ENCODE assay signal across 20 cellular contexts in the genomic region with DNA sequence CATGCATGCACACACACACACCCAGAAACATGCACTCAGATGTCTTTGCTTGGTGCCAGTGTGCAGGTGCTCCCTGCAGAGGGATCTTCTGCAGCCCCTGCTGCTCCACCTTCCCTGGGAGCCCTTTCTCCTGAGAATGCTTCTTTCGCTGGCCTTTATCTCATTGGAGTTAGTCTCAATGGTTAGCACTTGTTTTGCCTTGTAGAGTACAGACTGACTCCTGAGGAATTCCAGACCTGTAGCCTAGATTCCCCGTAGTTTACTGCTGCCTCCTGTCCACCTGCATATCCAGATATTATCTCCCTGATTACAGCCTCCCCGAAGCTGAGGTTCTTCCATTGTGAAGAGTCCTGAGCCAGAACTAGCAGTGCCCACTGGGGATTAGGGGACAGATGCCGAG. TPM values are rescaled to one million over a fixed set of nuclear protein-coding genes. Genes with fewer than 3 reads are reported as not detected.
DNase-seq lines count a peak whose midpoint lies in the region; ATAC-seq and TF ChIP-seq lines count a peak whose summit lies in the region.
"Had no signal": no experiment of that assay in that cellular context is flagged by ENCODE, and none has a peak within 500 bp of the region (broad histone marks: within the 10 kb centered on the region; RNA-seq: fewer than 3 reads in every experiment).

No MANE protein-coding gene starts in this region.

- H4K8ac ChIP-seq in trophoblast cell (ENCODE audit: low read depth, low read length): no peak overlapping the region

- H3K4me1 ChIP-seq in GM23338 (ENCODE audit: insufficient read depth) (peaks cover 9% of the 10 kb centered on the region), trophoblast cell (ENCODE audit: control insufficient read depth in 1 of 2, insufficient read depth in 2 of 2, low read length in 2 of 2) (no peaks in the 10 kb centered on the region)
- H3K4me1 ChIP-seq: A549, BE2C had no signal

- no peak overlapping the region for H2AK5ac ChIP-seq in trophoblast cell (ENCODE audit: low read length)

- no peak overlapping the region for H2BK120ac ChIP-seq in trophoblast cell (ENCODE audit: insufficient read depth, low read length, poor library complexity)

- TF ChIP-seq CTCF in GM23338 (conservative IDR thresholded peaks at IDR 0.05; ENCODE audit: low read depth in 2 of 2): no peak
- no peak for TF ChIP-seq CTCF in foreskin fibroblast (IDR thresholded peaks at IDR 0.05; ENCODE audit: low read depth, low read length)

- H3K27me3 Mint-ChIP-seq in GM23338 (ENCODE audit: insufficient read depth, low read depth, poor library complexity): peaks cover 2% of the 10 kb centered on the region

- DNase-seq in GM23338 (ENCODE audit: low spot score): no peak
- peak; percentile 79 for DNase-seq in islet precursor cell
- peak; percentile 8 to 66 for DNase-seq in trophoblast cell
- no peak for DNase-seq in foreskin fibroblast
- DNase-seq: 8988T; ACHN; AML-193; BE2C; CD4-positive, alpha-beta T cell; CD8-positive, alpha-beta memory T cell; DMS 273 treated with DMSO at 0.1 percent for 48 hours; DMS79; GOT3; H7; HCEC 1CT had no signal

- H4K12ac ChIP-seq in trophoblast cell (ENCODE audit: low read depth, low read length): no peak overlapping the region

- no peaks in the 10 kb centered on the region for H3K79me1 ChIP-seq in trophoblast cell (ENCODE audit: low read length)

- no peak overlapping the region for H3K27ac ChIP-seq in GM23338 (ENCODE audit: low read depth)
- H3K27ac ChIP-seq in trophoblast cell (ENCODE audit: low read depth, low read length): no peak overlapping the region
- H3K27ac ChIP-seq: A549; BLaER1 treated with 17β-estradiol and CSF1 and Interleukin-3, amounts not matched to agents 10 nM and 100 nM had no signal

- H3K4me1 Mint-ChIP-seq in GM23338: peaks cover 24% of the 10 kb centered on the region
- H3K4me1 Mint-ChIP-seq: CD14-positive monocyte; CD8-positive, alpha-beta memory T cell had no signal

- H3K9me3 Mint-ChIP-seq in GM23338: no peaks in the 10 kb centered on the region
- H3K9me3 Mint-ChIP-seq: CD4-positive, alpha-beta T cell; CD8-positive, alpha-beta memory T cell had no signal

- H3K36me3 Mint-ChIP-seq in GM23338 (ENCODE audit: low read depth): no peaks in the 10 kb centered on the region
- H3K36me3 Mint-ChIP-seq: CD14-positive monocyte; CD8-positive, alpha-beta memory T cell had no signal

- no peaks in the 10 kb centered on the region for H3K9me2 ChIP-seq in GM23338 (ENCODE audit: insufficient read depth)

- no peak overlapping the region for H3K4me3 Mint-ChIP-seq in GM23338
- H3K4me3 Mint-ChIP-seq: CD14-positive monocyte; CD4-positive, alpha-beta T cell; CD8-positive, alpha-beta memory T cell had no signal

- no peak overlapping the region for H3K23ac ChIP-seq in trophoblast cell (ENCODE audit: low read length)

- no peak overlapping the region for H2BK5ac ChIP-seq in trophoblast cell (ENCODE audit: low read depth, low read length, poor library complexity)

- no peak overlapping the region for H3K18ac ChIP-seq in trophoblast cell (ENCODE audit: low read length)

- H3K9ac ChIP-seq in trophoblast cell (ENCODE audit: low read length): no peak overlapping the region
- H3K9ac ChIP-seq: BLaER1 treated with 17β-estradiol and CSF1 and Interleukin-3, amounts not matched to agents 10 nM and 100 nM had no signal

- H3K36me3 ChIP-seq in GM23338 (ENCODE audit: insufficient read depth) (no peaks in the 10 kb centered on the region), trophoblast cell (ENCODE audit: control insufficient read depth in 1 of 2, insufficient read depth in 2 of 2, low read length in 2 of 2) (no peaks in the 10 kb centered on the region)
- H3K36me3 ChIP-seq: BE2C; BLaER1 treated with 17β-estradiol and CSF1 and Interleukin-3, amounts not matched to agents 10 nM and 100 nM had no signal

- no peaks in the 10 kb centered on the region for H3K79me2 ChIP-seq in GM23338 (replicated peaks; ENCODE audit: insufficient read depth)
- H3K79me2 ChIP-seq in trophoblast cell (ENCODE audit: control insufficient read depth, insufficient read depth, low read length, poor library complexity): no peaks in the 10 kb centered on the region

- H4K20me1 ChIP-seq in GM23338 (replicated peaks; ENCODE audit: insufficient read depth): no peaks in the 10 kb centered on the region
- H4K20me1 ChIP-seq: BLaER1 treated with 17β-estradiol and CSF1 and Interleukin-3, amounts not matched to agents 10 nM and 100 nM had no signal

- H3K4me3 ChIP-seq in GM23338 (no peak overlapping the region), trophoblast cell (ENCODE audit: low read depth, low read length) (no peak overlapping the region), foreskin fibroblast (ENCODE audit: low read depth in 1 of 2, low read length in 2 of 2) (no peak overlapping the region)
- H3K4me3 ChIP-seq: A549; BLaER1 treated with 17β-estradiol and CSF1 and Interleukin-3, amounts not matched to agents 10 nM and 100 nM had no signal

- H4K91ac ChIP-seq in trophoblast cell (ENCODE audit: low read depth, low read length): no peak overlapping the region

- H2BK12ac ChIP-seq in trophoblast cell (ENCODE audit: low read length): no peak overlapping the region

- no peak overlapping the region for H3K14ac ChIP-seq in trophoblast cell (ENCODE audit: low read length)

- peak; percentile 72 for ATAC-seq in GM23338
- ATAC-seq in GM19397 (IDR thresholded peaks at IDR 0.05; ENCODE audit: unreplicated experiment): no peak
- no peak for ATAC-seq in HG02870 (IDR thresholded peaks at IDR 0.05; ENCODE audit: unreplicated experiment)
- ATAC-seq: A549 had no signal

- H3K9me3 ChIP-seq in trophoblast cell (ENCODE audit: insufficient read depth, low read depth, low read length): no peaks in the 10 kb centered on the region
- H3K9me3 ChIP-seq: A549; BE2C; BLaER1 treated with 17β-estradiol and CSF1 and Interleukin-3, amounts not matched to agents 10 nM and 100 nM had no signal

- H3K4me2 ChIP-seq in GM23338: no peak overlapping the region
- H3K4me2 ChIP-seq in trophoblast cell (ENCODE audit: low read length): no peak overlapping the region
- H3K4me2 ChIP-seq: A549; BLaER1 treated with 17β-estradiol and CSF1 and Interleukin-3, amounts not matched to agents 10 nM and 100 nM had no signal

- no peaks in the 10 kb centered on the region for H3F3A ChIP-seq in GM23338 (replicated peaks; ENCODE audit: low read depth)

- H3K27me3 ChIP-seq in GM23338 (ENCODE audit: insufficient read depth) (no peaks in the 10 kb centered on the region), trophoblast cell (ENCODE audit: insufficient read depth, low read length) (no peaks in the 10 kb centered on the region)
- H3K27me3 ChIP-seq: BLaER1 treated with 17β-estradiol and CSF1 and Interleukin-3, amounts not matched to agents 10 nM and 100 nM had no signal

- WGBS in trophoblast cell (ENCODE audit: extremely low coverage, insufficient coverage, insufficient read length): no CpG with 5 or more reads among the region's 4 CpGs

- H3K4ac ChIP-seq in trophoblast cell (ENCODE audit: low read depth, low read length): no peak overlapping the region

- H2AFZ ChIP-seq in GM23338 (no peak overlapping the region), trophoblast cell (ENCODE audit: insufficient read depth, low read length, poor library complexity) (no peak overlapping the region)

- H3K27ac Mint-ChIP-seq in GM23338: no peak overlapping the region
- H3K27ac Mint-ChIP-seq: CD14-positive monocyte; CD4-positive, alpha-beta T cell had no signal

TF ChIP-seq in GM23338, 12 proteins besides CTCF, POLR2A, EP300 and RAD21 (continues in another document):
- TF ChIP-seq ZNF331 (CRISPR knock-in tag; IDR thresholded peaks at IDR 0.05; ENCODE audit: low read depth) (no peak), POLR2AphosphoS5 (IDR thresholded peaks at IDR 0.05; ENCODE audit: low read depth) (no peak), ETS1 (IDR thresholded peaks at IDR 0.05) (no peak)

RNA-seq across cellular contexts. Expression of gene KRT12, which starts 3.1 kb away (rescaled TPM):
- not detected in 2 replicates for total RNA-seq in GM23338 (2014; rRNA removed; shearing (Covaris generic))
- polyA plus RNA-seq in GM23338 (2016; fragmentation: Nextera tagmentation; extraction: Ambion mirVana): not detected in 2 replicates
- not detected in 2 replicates for polyA plus RNA-seq in trophoblast cell (2013)
- total RNA-seq: CD4-positive, alpha-beta T cell; CD8-positive, alpha-beta memory T cell; H7 had no signal
- polyA plus RNA-seq: A549; CD14-positive monocyte; CD8-positive, alpha-beta memory T cell had no signal

RNA-seq across cellular contexts. Expression of gene KRT20, which starts 14.9 kb away (rescaled TPM):
- total RNA-seq in GM23338 (2014; rRNA removed; shearing (Covaris generic)): not detected in 2 replicates
- not detected in 2 replicates for polyA plus RNA-seq in GM23338 (2016; fragmentation: Nextera tagmentation; extraction: Ambion mirVana)
- polyA plus RNA-seq in trophoblast cell (2013): not detected in 2 replicates
- total RNA-seq: CD4-positive, alpha-beta T cell; CD8-positive, alpha-beta memory T cell; H7 had no signal
- polyA plus RNA-seq: CD14-positive monocyte; CD8-positive, alpha-beta memory T cell had no signal

RNA-seq across cellular contexts. Expression of gene KRT10, which starts 47.7 kb away (rescaled TPM):
- 7.8 and 9.6 TPM in 2 replicates for total RNA-seq in GM23338 (2014; rRNA removed; shearing (Covaris generic))
- 117 and 123 TPM in 2 replicates for polyA plus RNA-seq in GM23338 (2016; fragmentation: Nextera tagmentation; extraction: Ambion mirVana)
- 41.4 and 42.2 TPM in 2 replicates for polyA plus RNA-seq in trophoblast cell (2013)

Comparison
In these comparisons a context has a peak if more than half of its experiments do, and no peak if none do; other contexts are left out.
1. DNase-seq: peak in islet precursor cell (single experiment) and trophoblast cell (2 of 2); none in GM23338 (single experiment) and foreskin fibroblast (0 of 2).